14 cellular contexts compared by ENCODE assay signal in the genomic region with DNA sequence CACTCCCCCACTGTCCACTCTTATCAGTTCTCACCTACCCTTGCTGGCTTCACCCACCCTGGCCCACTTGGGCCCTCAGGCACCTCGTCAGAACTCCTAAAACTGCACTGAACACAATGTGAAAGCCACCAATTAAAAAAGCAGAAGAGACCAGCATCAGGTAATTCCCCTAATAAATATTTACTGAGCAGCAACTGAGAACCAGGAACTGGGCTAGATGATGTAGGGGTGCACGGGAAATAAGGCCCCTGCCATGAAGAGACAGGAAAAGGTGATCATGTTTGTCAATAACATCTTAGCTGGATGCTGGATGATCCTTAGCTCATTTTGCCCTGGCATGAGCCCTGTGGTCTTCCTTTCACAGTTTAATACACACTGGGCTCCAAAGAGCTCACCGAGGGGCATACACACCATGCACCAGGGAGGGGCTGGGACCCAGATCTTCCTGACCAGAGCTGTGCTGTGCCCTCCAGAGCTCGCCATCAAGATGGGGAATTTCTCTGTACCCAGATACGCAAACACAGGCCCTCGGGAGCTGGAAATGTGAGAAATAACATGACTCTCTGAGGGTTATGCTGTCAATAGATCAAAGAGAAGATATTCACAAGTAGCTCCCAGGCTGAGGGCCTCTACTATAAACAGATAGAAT.
A peak's percentile ranks its signal among the peaks of the same experiment; 100 is the strongest.
DNase-seq lines count a peak whose midpoint lies in the region; ATAC-seq and FAIRE-seq lines count a peak whose summit lies in the region.
"Had no signal": no experiment of that assay in that cellular context is flagged by ENCODE, and none has a peak within 500 bp of the region (broad histone marks: within the 10 kb centered on the region; RNA-seq: fewer than 3 reads in every experiment).

No MANE protein-coding gene starts in this region.

- peak overlapping the region; percentile 55 for H3K27ac Mint-ChIP-seq in activated T-helper 17 cell treated with anti-CD3 and anti-CD28 coated beads, Interleukin-2, amount 50 U/mL, for 72 hours

- FAIRE-seq in GM18507 (lab: Jason Lieb, UNC), result peak; percentile 77
- FAIRE-seq: H54 had no signal

- DNase-seq in GM18507 (ENCODE audit: extremely low spot score, insufficient read length, low read depth), result peak; percentile 46
- DNase-seq in stimulated activated CD4-positive, alpha-beta T cell treated with anti-CD3 and anti-CD28 coated beads, Interleukin-4, amount 100 ng/mL, for 24 hours, result no peak
- no peak for DNase-seq in superior temporal gyrus (ENCODE audit: extremely low spot score)
- DNase-seq in Right ventricle myocardium inferior (ENCODE audit: missing footprints), result no peak
- DNase-seq in stimulated activated naive CD4-positive, alpha-beta T cell (lab: John Stamatoyannopoulos, UW), result no peak
- DNase-seq: activated CD8-positive, alpha-beta memory T cell treated with anti-CD3 and anti-CD28 coated beads for 24 hours; Calu3; NCI-H1048; sigmoid colon; stimulated activated naive CD4-positive, alpha-beta T cell treated with Interleukin-2 at 50 U/mL for 16 hours had no signal

- H3K4me1 Mint-ChIP-seq in activated T-helper 17 cell treated with anti-CD3 and anti-CD28 coated beads, Interleukin-2, amount 50 U/mL, for 72 hours, result peaks cover 9% of the 10 kb centered on the region

- intact Hi-C loops in Right ventricle myocardium inferior (cut with DNase I), result no loop called here

- H3K9me3 Mint-ChIP-seq in activated T-helper 17 cell treated with anti-CD3 and anti-CD28 coated beads, Interleukin-2, amount 50 U/mL, for 72 hours, result peaks cover 5% of the 10 kb centered on the region

- H3K4me3 Mint-ChIP-seq in activated T-helper 17 cell treated with anti-CD3 and anti-CD28 coated beads, Interleukin-2, amount 50 U/mL, for 72 hours, result no peak overlapping the region

- no peaks in the 10 kb centered on the region for H3K27me3 Mint-ChIP-seq in activated T-helper 17 cell treated with anti-CD3 and anti-CD28 coated beads, Interleukin-2, amount 50 U/mL, for 72 hours

- no peaks in the 10 kb centered on the region for H3K36me3 Mint-ChIP-seq in activated T-helper 17 cell treated with anti-CD3 and anti-CD28 coated beads, Interleukin-2, amount 50 U/mL, for 72 hours (ENCODE audit: low read depth)

- ATAC-seq in GM19455 (IDR thresholded peaks at IDR 0.05; ENCODE audit: unreplicated experiment) (peak; percentile 82), HG02981 (IDR thresholded peaks at IDR 0.05; ENCODE audit: unreplicated experiment) (peak; percentile 90), Right ventricle myocardium inferior (no peak)
- peak; percentile 52 for ATAC-seq in activated T-helper 17 cell treated with anti-CD3 and anti-CD28 coated beads, Interleukin-2, amount 50 U/mL, for 72 hours (replicated peaks)
